In genomic region chr19:14434543-14435319, GRCh38 we compare ENCODE assay signal across 8 cellular contexts. TPM values are rescaled to one million over a fixed set of nuclear protein-coding genes. Genes with fewer than 3 reads are reported as not detected.
A peak's percentile ranks its signal among the peaks of the same experiment; 100 is the strongest.
DNase-seq lines count a peak whose midpoint lies in the region; ATAC-seq and TF ChIP-seq lines count a peak whose summit lies in the region.

No MANE protein-coding gene starts in this region.

- H3K27me3 Mint-ChIP-seq in CD14-positive monocyte (ENCODE audit: low read depth in 3 of 3) = peaks cover 6 to 11% (median 7%) of the 10 kb centered on the region in 3 donors
- H3K27me3 Mint-ChIP-seq in activated T-cell treated with anti-CD3 and anti-CD28 coated beads, Interleukin-2, amount 50 U/mL, for 72 hours (ENCODE audit: low read depth) = no peaks in the 10 kb centered on the region

- peaks cover 2 to 14% of the 10 kb centered on the region in 2 donors for H3K36me3 Mint-ChIP-seq in CD14-positive monocyte
- H3K36me3 Mint-ChIP-seq in activated T-cell treated with anti-CD3 and anti-CD28 coated beads, Interleukin-2, amount 50 U/mL, for 72 hours (ENCODE audit: insufficient read depth in 2 of 2) = no peaks in the 10 kb centered on the region

- peaks cover 56% of the 10 kb centered on the region for H3K4me1 Mint-ChIP-seq in CD14-positive monocyte
- H3K4me1 Mint-ChIP-seq in activated T-cell treated with anti-CD3 and anti-CD28 coated beads, Interleukin-2, amount 50 U/mL, for 72 hours (ENCODE audit: low read depth) = peaks cover 63% of the 10 kb centered on the region

- H3K4me3 Mint-ChIP-seq in CD14-positive monocyte = peak overlapping the region; percentile 79 to 87
- H3K4me3 Mint-ChIP-seq in activated T-cell treated with anti-CD3 and anti-CD28 coated beads, Interleukin-2, amount 50 U/mL, for 72 hours = peak overlapping the region; percentile 81 to 87

- peak; percentile 91 for DNase-seq in CD14-positive monocyte (ENCODE audit: low spot score)
- peak; percentile 38 to 41 for DNase-seq in Kasumi-1 (lab: John Stamatoyannopoulos, UW)
- DNase-seq in activated T-cell treated with anti-CD3 and anti-CD28 coated beads, Interleukin-2, amount 50 U/mL, for 72 hours = peak; percentile 60 to 71
- peak; percentile 66 for DNase-seq in foreskin melanocyte
- peak; percentile 92 for DNase-seq in posterior vena cava (ENCODE audit: low spot score)
- DNase-seq in DMS 273 (lab: John Stamatoyannopoulos, UW; ENCODE audit: unreplicated experiment) = no peak

- no peak for TF ChIP-seq CTCF in CD14-positive monocyte (IDR thresholded peaks at IDR 0.05)

- ATAC-seq in activated T-cell treated with anti-CD3 and anti-CD28 coated beads, Interleukin-2, amount 50 U/mL, for 72 hours (replicated peaks in 1 of 2) = peak; percentile 63 to 78
- ATAC-seq in GM18520 (IDR thresholded peaks at IDR 0.05; ENCODE audit: unreplicated experiment) (no peak), GM21360 (IDR thresholded peaks at IDR 0.05; ENCODE audit: unreplicated experiment) (no peak)

- intact Hi-C loops in CD14-positive monocyte (cut with micrococcal nuclease) (loop anchor here (2.0 to 5.0 kb wide), 2 partner anchors 14 to 43 kb away; partner anchors contain the start of gene PTGER1 (in 1 of the 2)), posterior vena cava (cut with DNase I) (no loop called here)

- no peaks in the 10 kb centered on the region for H3K9me3 Mint-ChIP-seq in CD14-positive monocyte
- no peaks in the 10 kb centered on the region for H3K9me3 Mint-ChIP-seq in activated T-cell treated with anti-CD3 and anti-CD28 coated beads, Interleukin-2, amount 50 U/mL, for 72 hours

- H3K27ac Mint-ChIP-seq in CD14-positive monocyte = peak overlapping the region; percentile 77 to 96 (median 86)
- peak overlapping the region; percentile 91 for H3K27ac Mint-ChIP-seq in activated T-cell treated with anti-CD3 and anti-CD28 coated beads, Interleukin-2, amount 50 U/mL, for 72 hours

RNA-seq across cellular contexts. Expression of gene PKN1, which starts 1.6 kb away (rescaled TPM):
- polyA plus RNA-seq in CD14-positive monocyte = 10 to 100 TPM; 49.5 to 49.6 TPM
- 100 to 1,000 TPM; 239 to 278 TPM for total RNA-seq in activated T-cell treated with anti-CD3 and anti-CD28 coated beads, Interleukin-2, amount 50 U/mL, for 72 hours
- total RNA-seq in posterior vena cava = 100 to 1,000 TPM; 135 to 173 TPM

RNA-seq across cellular contexts. Expression of gene DDX39A, which starts 15.6 kb away (rescaled TPM):
- 10 to 100 TPM; 78.7 to 83.5 TPM for polyA plus RNA-seq in CD14-positive monocyte
- total RNA-seq in activated T-cell treated with anti-CD3 and anti-CD28 coated beads, Interleukin-2, amount 50 U/mL, for 72 hours = 100 to 1,000 TPM; 225 to 236 TPM
- total RNA-seq in posterior vena cava = 10 to 100 TPM; 37.4 to 38.7 TPM

RNA-seq across cellular contexts. Expression of gene PTGER1, which starts 40.4 kb away (rescaled TPM):
- polyA plus RNA-seq in CD14-positive monocyte = not detected
- total RNA-seq in activated T-cell treated with anti-CD3 and anti-CD28 coated beads, Interleukin-2, amount 50 U/mL, for 72 hours = under 1 TPM; 0.38 to 0.39 TPM
- total RNA-seq in posterior vena cava = 1 to 10 TPM in 1 of 2 donors, under 1 TPM in 1; 0.95 to 1.6 TPM

RNA-seq across cellular contexts. Expression of gene ADGRE5, which starts 53.5 kb away (rescaled TPM):
- 100 to 1,000 TPM; 259 to 279 TPM for polyA plus RNA-seq in CD14-positive monocyte
- 100 to 1,000 TPM; 316 to 369 TPM for total RNA-seq in activated T-cell treated with anti-CD3 and anti-CD28 coated beads, Interleukin-2, amount 50 U/mL, for 72 hours
- 100 to 1,000 TPM; 195 to 306 TPM for total RNA-seq in posterior vena cava

Comparison
In these comparisons a context has a peak if more than half of its experiments do, and no peak if none do; other contexts are left out.
1. ATAC-seq: peak in activated T-cell treated with anti-CD3 and anti-CD28 coated beads, Interleukin-2, amount 50 U/mL, for 72 hours (2 of 2); none in GM18520 (single experiment) and GM21360 (single experiment).
2. RNA of gene DDX39A, which starts 15.6 kb away (total RNA-seq): 225 to 236 TPM in activated T-cell treated with anti-CD3 and anti-CD28 coated beads, Interleukin-2, amount 50 U/mL, for 72 hours; 37.4 to 38.7 TPM in posterior vena cava; every median in the first group is over 4 times any median in the second.
3. intact Hi-C loops: an anchor here in CD14-positive monocyte (2.0 to 5.0 kb wide); none called in posterior vena cava.